ENCODE assay signal across 16 cellular contexts in the genomic region with DNA sequence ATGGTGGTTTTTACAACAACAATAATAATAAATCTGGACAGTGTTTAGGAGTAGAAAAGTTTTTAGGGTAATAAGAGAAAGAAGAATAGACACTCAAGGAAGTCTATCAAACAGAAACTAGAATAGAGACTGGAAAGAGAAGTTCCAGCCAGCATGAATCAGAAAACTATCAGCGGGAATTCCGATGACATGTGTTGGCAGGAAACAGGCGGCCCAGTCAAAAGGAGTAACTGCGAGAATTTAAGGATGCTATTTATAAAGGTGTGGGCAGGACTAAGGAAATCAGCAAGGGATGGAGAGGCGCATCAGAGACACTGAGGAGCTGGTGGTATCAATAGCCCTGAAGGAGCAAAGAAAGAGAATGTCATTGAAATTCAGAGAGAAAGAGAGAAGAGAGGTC.
A peak's percentile ranks its signal among the peaks of the same experiment; 100 is the strongest.
DNase-seq lines count a peak whose midpoint lies in the region; ATAC-seq and FAIRE-seq lines count a peak whose summit lies in the region.
"Had no signal": no experiment of that assay in that cellular context is flagged by ENCODE, and none has a peak within 500 bp of the region (broad histone marks: within the 10 kb centered on the region; RNA-seq: fewer than 3 reads in every experiment).

No MANE protein-coding gene starts in this region.

- H3K4me1 ChIP-seq in mesodermal cell (ENCODE audit: control insufficient read depth, insufficient read depth, low read length, poor library complexity, severe bottlenecking), result peaks cover 3% of the 10 kb centered on the region

- CTCF ChIA-PET in activated CD8-positive, alpha-beta T cell treated with anti-CD3 and anti-CD28 coated beads, Interleukin-2, amount 10 ng/mL, durations not matched to agents 7 days and 5 days (lab: Charles Lee), result no interaction called here

- H3K27ac ChIP-seq in epithelial cell of prostate (peak overlapping the region; percentile 42), mesodermal cell (ENCODE audit: low read depth, low read length, severe bottlenecking) (peak overlapping the region; percentile 62)
- H3K27ac ChIP-seq: tibial artery had no signal

- WGBS in mesodermal cell (ENCODE audit: insufficient coverage in 2 of 2), 2 experiments, result 64 to 78% methylated on average over 5 of the region's 5 CpGs

- H3K27me3 Mint-ChIP-seq in activated CD8-positive, alpha-beta T cell treated with anti-CD3 and anti-CD28 coated beads, Interleukin-2, amount 10 ng/mL, durations not matched to agents 7 days and 5 days (ENCODE audit: low read depth), result no peaks in the 10 kb centered on the region
- H3K27me3 Mint-ChIP-seq: CD4-positive, alpha-beta memory T cell had no signal

- POLR2A ChIA-PET in activated CD8-positive, alpha-beta T cell treated with anti-CD3 and anti-CD28 coated beads, Interleukin-2, amount 10 ng/mL, durations not matched to agents 7 days and 5 days (lab: Charles Lee), result no interaction called here

- no peaks in the 10 kb centered on the region for H3K36me3 ChIP-seq in mesodermal cell (ENCODE audit: control insufficient read depth, insufficient read depth, low read length)
- H3K36me3 ChIP-seq: tibial artery had no signal

- H3K9me3 ChIP-seq in mesodermal cell (ENCODE audit: control insufficient read depth, low read length), result no peaks in the 10 kb centered on the region
- H3K9me3 ChIP-seq: tibial artery had no signal

- no peak for FAIRE-seq in RCC 7860 (lab: Jason Lieb, UNC)
- FAIRE-seq: GM12891, TTC549 had no signal

- DNase-seq in GM03348 (ENCODE audit: low spot score) (peak; percentile 71), RCC 7860 (ENCODE audit: low spot score) (peak; percentile 53), epithelial cell of prostate (ENCODE audit: low read depth, low spot score) (peak; percentile 2), NCI-H2081 treated with DMSO at 0.1 percent for 48 hours (lab: John Stamatoyannopoulos, UW) (no peak), SIG-M5 treated with dmso at 0.1 percent for 504 hours (lab: John Stamatoyannopoulos, UW; ENCODE audit: unreplicated experiment) (no peak)
- no peak for DNase-seq in activated CD8-positive, alpha-beta T cell treated with anti-CD3 and anti-CD28 coated beads, Interleukin-2, amount 10 ng/mL, durations not matched to agents 7 days and 5 days
- DNase-seq: activated CD4-positive, alpha-beta T cell treated with anti-CD3 and anti-CD28 coated beads, Interleukin-2, amount 50 U/mL, for 4 hours; activated naive CD8-positive, alpha-beta T cell treated with anti-CD3 and anti-CD28 coated beads, Interleukin-2, amount 50 U/mL, for 24 hours; activated T-cell treated with anti-CD3 and anti-CD28 coated beads, Interleukin-2, amount 50 U/mL, for 4 hours; CD4-positive, alpha-beta memory T cell; tibial artery had no signal

- H3K4me1 Mint-ChIP-seq in activated CD8-positive, alpha-beta T cell treated with anti-CD3 and anti-CD28 coated beads, Interleukin-2, amount 10 ng/mL, durations not matched to agents 7 days and 5 days (ENCODE audit: low read depth), result no peaks in the 10 kb centered on the region
- H3K4me1 Mint-ChIP-seq: activated naive CD8-positive, alpha-beta T cell treated with anti-CD3 and anti-CD28 coated beads, Interleukin-2, amount 50 U/mL, for 24 hours; CD4-positive, alpha-beta memory T cell had no signal

- H3K4me3 ChIP-seq in mesodermal cell (ENCODE audit: extremely low read depth, insufficient read depth, low read length, poor library complexity, severe bottlenecking), result no peak overlapping the region
- H3K4me3 ChIP-seq: skin epidermis, tibial artery had no signal

- H3K4me3 Mint-ChIP-seq in activated CD8-positive, alpha-beta T cell treated with anti-CD3 and anti-CD28 coated beads, Interleukin-2, amount 10 ng/mL, durations not matched to agents 7 days and 5 days, result no peak overlapping the region
- H3K4me3 Mint-ChIP-seq: activated naive CD8-positive, alpha-beta T cell treated with anti-CD3 and anti-CD28 coated beads, Interleukin-2, amount 50 U/mL, for 24 hours; activated T-cell treated with anti-CD3 and anti-CD28 coated beads, Interleukin-2, amount 50 U/mL, for 4 hours; CD4-positive, alpha-beta memory T cell had no signal

- no peaks in the 10 kb centered on the region for H3K36me3 Mint-ChIP-seq in activated CD8-positive, alpha-beta T cell treated with anti-CD3 and anti-CD28 coated beads, Interleukin-2, amount 10 ng/mL, durations not matched to agents 7 days and 5 days (ENCODE audit: low read depth)
- H3K36me3 Mint-ChIP-seq: CD4-positive, alpha-beta memory T cell had no signal

- H3K27ac Mint-ChIP-seq in activated CD8-positive, alpha-beta T cell treated with anti-CD3 and anti-CD28 coated beads, Interleukin-2, amount 10 ng/mL, durations not matched to agents 7 days and 5 days, result no peak overlapping the region
- H3K27ac Mint-ChIP-seq: activated naive CD8-positive, alpha-beta T cell treated with anti-CD3 and anti-CD28 coated beads, Interleukin-2, amount 50 U/mL, for 24 hours; CD4-positive, alpha-beta memory T cell had no signal

- no peaks in the 10 kb centered on the region for H3K9me3 Mint-ChIP-seq in activated CD8-positive, alpha-beta T cell treated with anti-CD3 and anti-CD28 coated beads, Interleukin-2, amount 10 ng/mL, durations not matched to agents 7 days and 5 days (ENCODE audit: insufficient read depth)
- H3K9me3 Mint-ChIP-seq: activated naive CD8-positive, alpha-beta T cell treated with anti-CD3 and anti-CD28 coated beads, Interleukin-2, amount 50 U/mL, for 24 hours; activated T-cell treated with anti-CD3 and anti-CD28 coated beads, Interleukin-2, amount 50 U/mL, for 4 hours; CD4-positive, alpha-beta memory T cell had no signal

- ATAC-seq in GM21528 (IDR thresholded peaks at IDR 0.05; ENCODE audit: low FRiP score, unreplicated experiment), result no peak
- ATAC-seq in activated CD8-positive, alpha-beta T cell treated with anti-CD3 and anti-CD28 coated beads, Interleukin-2, amount 10 ng/mL, durations not matched to agents 7 days and 5 days, result no peak
- ATAC-seq: activated naive CD8-positive, alpha-beta T cell treated with anti-CD3 and anti-CD28 coated beads, Interleukin-2, amount 50 U/mL, for 24 hours; activated T-cell treated with anti-CD3 and anti-CD28 coated beads, Interleukin-2, amount 50 U/mL, for 4 hours had no signal

Comparison
In these comparisons a context has a peak if more than half of its experiments do, and no peak if none do; other contexts are left out.
1. DNase-seq: peak in GM03348 (single experiment), RCC 7860 (single experiment) and epithelial cell of prostate (single experiment); none in activated CD8-positive, alpha-beta T cell treated with anti-CD3 and anti-CD28 coated beads, Interleukin-2, amount 10 ng/mL, durations not matched to agents 7 days and 5 days (single experiment), NCI-H2081 treated with DMSO at 0.1 percent for 48 hours (single experiment) and SIG-M5 treated with dmso at 0.1 percent for 504 hours (single experiment).